ENCODE assay signal across 8 cellular contexts in the genomic region with DNA sequence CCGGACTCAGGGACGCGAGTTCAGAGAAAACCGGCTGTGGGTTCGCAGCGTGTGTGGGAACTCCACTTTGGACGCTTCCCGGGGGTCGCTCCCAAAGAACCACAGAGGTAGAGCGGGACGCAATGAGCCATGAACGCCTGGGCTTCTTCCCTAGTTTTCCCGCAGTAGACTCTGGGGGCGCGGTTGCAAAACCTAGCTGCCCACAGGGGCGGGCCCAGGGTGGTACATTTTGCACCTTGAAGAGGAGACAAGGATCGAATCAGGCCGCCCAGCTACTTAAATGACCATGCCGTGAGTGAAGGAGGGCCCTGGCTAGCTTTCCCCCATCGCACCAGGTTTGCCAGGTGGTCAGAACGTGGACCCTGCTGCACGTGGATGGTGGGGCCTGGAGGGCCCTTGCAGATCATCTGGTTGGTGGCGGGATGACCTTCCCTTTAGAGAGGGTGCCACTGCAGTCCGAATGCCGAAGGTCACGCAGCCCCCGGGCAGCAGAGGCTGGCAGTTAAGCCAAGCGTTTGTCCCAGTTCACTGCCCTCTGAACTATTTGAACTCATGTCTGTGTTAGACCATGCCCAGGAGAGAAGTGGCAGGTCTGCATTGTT. TPM values are rescaled to one million over a fixed set of nuclear protein-coding genes. Genes with fewer than 3 reads are reported as not detected.
DNase-seq lines count a peak whose midpoint lies in the region; ATAC-seq and TF ChIP-seq lines count a peak whose summit lies in the region.

No MANE protein-coding gene starts in this region.

- no peak for DNase-seq in AG04449 (ENCODE audit: low read depth, low spot score)
- DNase-seq in RPMI7951 (ENCODE audit: low read depth), result peak; percentile 5
- no peak for DNase-seq in esophagus squamous epithelium (lab: John Stamatoyannopoulos, UW)
- no peak for DNase-seq in naive thymus-derived CD8-positive, alpha-beta T cell
- DNase-seq in activated naive CD4-positive, alpha-beta T cell treated with anti-CD3 and anti-CD28 coated beads, Interleukin-2, amount 50 U/mL, for 16 hours, result no peak
- DNase-seq in stimulated activated CD4-positive, alpha-beta T cell treated with anti-CD3 and anti-CD28 coated beads, Interleukin-15, amount 100 ng/mL, for 24 hours, result no peak

- peaks cover 0 to 2% (median 0%) of the 10 kb centered on the region in 3 donors for H3K36me3 Mint-ChIP-seq in naive thymus-derived CD8-positive, alpha-beta T cell

- no peak for TF ChIP-seq CTCF in AG04449 (IDR thresholded peaks at IDR 0.05; ENCODE audit: insufficient read depth, low read length, missing control alignments)
- no peak for TF ChIP-seq CTCF in esophagus squamous epithelium (IDR thresholded peaks at IDR 0.05)

- WGBS in esophagus squamous epithelium, 2 donors, result 9% methylated on average over 11 of the region's 28 CpGs; no CpG with 5 or more reads in 1 of the 2 donors

- peak overlapping the region in 7 of 10 donors; percentile 33 to 76 (median 45) for H3K4me3 Mint-ChIP-seq in naive thymus-derived CD8-positive, alpha-beta T cell

- peaks cover 0 to 27% (median 4%) of the 10 kb centered on the region in 3 donors for H3K4me1 ChIP-seq in esophagus squamous epithelium

- ATAC-seq in GM18868 (IDR thresholded peaks at IDR 0.05; ENCODE audit: unreplicated experiment), result peak; percentile 1
- no peak for ATAC-seq in naive thymus-derived CD8-positive, alpha-beta T cell
- no peak for ATAC-seq in GM21526 (IDR thresholded peaks at IDR 0.05; ENCODE audit: low FRiP score, unreplicated experiment)

- POLR2A ChIA-PET in AG04449 (lab: Yijun Ruan, JAX), result interaction anchor here (0.7 kb wide), 1 partner anchor 55 kb away, joined by 3 read pairs; no protein-coding TSS in a partner anchor
- POLR2A ChIA-PET in naive thymus-derived CD8-positive, alpha-beta T cell (lab: Charles Lee), result no interaction called here

- no peak for TF ChIP-seq POLR2A in esophagus squamous epithelium (IDR thresholded peaks at IDR 0.05)

- intact Hi-C loops in esophagus squamous epithelium (cut with DNase I), result no loop called here

- CTCF ChIA-PET in AG04449 (lab: Yijun Ruan, JAX), result interaction anchor here (1.0 to 1.5 kb wide), 2 partner anchors 20 to 169 kb away, joined by 4 read pairs; no protein-coding TSS in a partner anchor

- peaks cover 21 to 59% (median 31%) of the 10 kb centered on the region in 5 donors for H3K27me3 Mint-ChIP-seq in naive thymus-derived CD8-positive, alpha-beta T cell

- no peaks in the 10 kb centered on the region for H3K36me3 ChIP-seq in esophagus squamous epithelium

- H3K4me3 ChIP-seq in AG04449 (ENCODE audit: low read depth, low read length), result peak overlapping the region; percentile 78
- peak overlapping the region; percentile 60 to 85 (median 76) for H3K4me3 ChIP-seq in esophagus squamous epithelium

- no peaks in the 10 kb centered on the region for H3K9me3 ChIP-seq in esophagus squamous epithelium

- peaks cover 0 to 26% (median 0%) of the 10 kb centered on the region in 4 donors for H3K27me3 ChIP-seq in esophagus squamous epithelium

- no peak overlapping the region for H3K27ac Mint-ChIP-seq in naive thymus-derived CD8-positive, alpha-beta T cell

- H3K4me1 Mint-ChIP-seq in naive thymus-derived CD8-positive, alpha-beta T cell, result peaks cover 0 to 12% (median 4%) of the 10 kb centered on the region in 4 donors

- peak overlapping the region; percentile 86 to 96 (median 90) for H3K27ac ChIP-seq in esophagus squamous epithelium

- peaks cover 0 to 5% (median 0%) of the 10 kb centered on the region in 9 donors for H3K9me3 Mint-ChIP-seq in naive thymus-derived CD8-positive, alpha-beta T cell

RNA-seq across cellular contexts. Expression of a gene that starts 0.6 kb away (rescaled TPM):
- 3.4 and 3.6 TPM in 2 replicates for total RNA-seq in RPMI7951 (2014; rRNA removed; shearing (Covaris generic))
- 10 to 100 TPM in 2 of 4 donors, 1 to 10 TPM in 2; 8.6 to 12.5 (median 10.2) TPM for total RNA-seq in esophagus squamous epithelium
- under 1 TPM in 1 of 2 experiments, not detected in 1; 0.25 TPM for total RNA-seq in naive thymus-derived CD8-positive, alpha-beta T cell
- not detected for polyA plus RNA-seq in naive thymus-derived CD8-positive, alpha-beta T cell
